14 cellular contexts compared by ENCODE assay signal in genomic region chr3:123334056-123334455, GRCh38.
"Had no signal": no experiment of that assay in that cellular context is flagged by ENCODE, and none has a peak within 500 bp of the region (broad histone marks: within the 10 kb centered on the region; RNA-seq: fewer than 3 reads in every experiment).

No MANE protein-coding gene starts in this region.

- H3K4me1 ChIP-seq: foreskin keratinocyte had no signal

- H3K36me3 ChIP-seq: neural progenitor cell, ovary, WERI-Rb-1 had no signal

- H3K9me3 ChIP-seq: ovary had no signal

- ATAC-seq: foreskin keratinocyte; stimulated activated effector memory CD8-positive, alpha-beta T cell treated with anti-CD3 and anti-CD28 coated beads, Interleukin-12 subunit alpha, Interleukin-12 subunit beta, amount 100 ng/mL, for 72 hours; T-helper 17 cell had no signal

- H3K36me3 Mint-ChIP-seq: activated CD4-positive, alpha-beta memory T cell treated with anti-CD3 and anti-CD28 coated beads for 36 hours; immature natural killer cell; naive B cell; neural progenitor cell; stimulated activated effector memory CD8-positive, alpha-beta T cell treated with anti-CD3 and anti-CD28 coated beads, Interleukin-12 subunit alpha, Interleukin-12 subunit beta, amount 100 ng/mL, for 72 hours had no signal

- DNase-seq: activated CD4-positive, alpha-beta memory T cell treated with anti-CD3 and anti-CD28 coated beads for 36 hours; activated naive CD4-positive, alpha-beta T cell treated with anti-CD3 and anti-CD28 coated beads, Interleukin-2, amount 50 U/mL, for 16 hours; activated T-cell treated with anti-CD3 and anti-CD28 coated beads, Interleukin-2, amount 50 U/mL, for 24 hours; cortex of kidney; effector CD4-positive, alpha-beta T cell; foreskin keratinocyte; immature natural killer cell; naive B cell; T-helper 17 cell; trophoblast cell; WERI-Rb-1 had no signal

- H3K4me3 ChIP-seq: neural progenitor cell, ovary had no signal

- H3K27ac Mint-ChIP-seq: activated CD4-positive, alpha-beta memory T cell treated with anti-CD3 and anti-CD28 coated beads for 36 hours; activated T-cell treated with anti-CD3 and anti-CD28 coated beads, Interleukin-2, amount 50 U/mL, for 24 hours; immature natural killer cell; naive B cell; neural progenitor cell; T-helper 17 cell had no signal

- H3K27ac ChIP-seq: foreskin keratinocyte, neural progenitor cell, ovary, WERI-Rb-1 had no signal

- H3K27me3 Mint-ChIP-seq: activated CD4-positive, alpha-beta memory T cell treated with anti-CD3 and anti-CD28 coated beads for 36 hours; activated T-cell treated with anti-CD3 and anti-CD28 coated beads, Interleukin-2, amount 50 U/mL, for 24 hours; naive B cell had no signal

- H3K27me3 ChIP-seq: neural progenitor cell, ovary had no signal

- H3K9ac ChIP-seq: neural progenitor cell had no signal

- H3K4me3 Mint-ChIP-seq: activated CD4-positive, alpha-beta memory T cell treated with anti-CD3 and anti-CD28 coated beads for 36 hours; activated T-cell treated with anti-CD3 and anti-CD28 coated beads, Interleukin-2, amount 50 U/mL, for 24 hours; immature natural killer cell; neural progenitor cell; stimulated activated effector memory CD8-positive, alpha-beta T cell treated with anti-CD3 and anti-CD28 coated beads, Interleukin-12 subunit alpha, Interleukin-12 subunit beta, amount 100 ng/mL, for 72 hours; T-helper 17 cell had no signal

- H3K9me3 Mint-ChIP-seq: activated CD4-positive, alpha-beta memory T cell treated with anti-CD3 and anti-CD28 coated beads for 36 hours; activated T-cell treated with anti-CD3 and anti-CD28 coated beads, Interleukin-2, amount 50 U/mL, for 24 hours; naive B cell; stimulated activated effector memory CD8-positive, alpha-beta T cell treated with anti-CD3 and anti-CD28 coated beads, Interleukin-12 subunit alpha, Interleukin-12 subunit beta, amount 100 ng/mL, for 72 hours had no signal

- H3K4me1 Mint-ChIP-seq: neural progenitor cell had no signal
